Comparison of ENCODE assay signal across 23 cellular contexts in genomic region chr20:22984611-22985010, GRCh38. TPM values are rescaled to one million over a fixed set of nuclear protein-coding genes. Genes with fewer than 3 reads are reported as not detected.
DNase-seq lines count a peak whose midpoint lies in the region; ATAC-seq and TF ChIP-seq lines count a peak whose summit lies in the region.
"Had no signal": no experiment of that assay in that cellular context is flagged by ENCODE, and none has a peak within 500 bp of the region (broad histone marks: within the 10 kb centered on the region; RNA-seq: fewer than 3 reads in every experiment).

No MANE protein-coding gene starts in this region.

- no peaks in the 10 kb centered on the region for H3K36me3 ChIP-seq in heart left ventricle
- no peaks in the 10 kb centered on the region for H3K36me3 ChIP-seq in left ventricle myocardium inferior
- no peaks in the 10 kb centered on the region for H3K36me3 ChIP-seq in upper lobe of left lung
- no peaks in the 10 kb centered on the region for H3K36me3 ChIP-seq in sigmoid colon
- H3K36me3 ChIP-seq: neutrophil had no signal

- ATAC-seq in heart left ventricle (peak in 2 of 4 donors; percentile 39 to 77), upper lobe of left lung (ENCODE audit: low FRiP score in 2 of 2) (peak; percentile 15 to 47)
- ATAC-seq: activated CD8-positive, alpha-beta T cell treated with anti-CD3 and anti-CD28 coated beads, Interleukin-2, amount 10 ng/mL, durations not matched to agents 7 days and 5 days; activated T-cell treated with anti-CD3 and anti-CD28 coated beads, Interleukin-2, amount 50 U/mL, for 72 hours; body of pancreas; CD8-positive, alpha-beta T cell; stimulated activated naive CD8-positive, alpha-beta T cell treated with anti-CD3 and anti-CD28 coated beads, Interleukin-15, Interleukin-2, amounts not matched to agents 100 U/mL and 50 U/mL, for 24 hours had no signal

- TF ChIP-seq EP300 in upper lobe of left lung (IDR thresholded peaks at IDR 0.05) (no peak), sigmoid colon (IDR thresholded peaks at IDR 0.05) (no peak)

- WGBS in heart left ventricle, 4 donors, result 55 to 72% (median 69%) methylated on average over 8 of the region's 8 CpGs
- WGBS in upper lobe of left lung, 2 donors, result 36 to 45% methylated on average over 6 to 8 of the region's 8 CpGs
- WGBS in sigmoid colon, 2 donors, result 49 to 76% methylated on average over 8 of the region's 8 CpGs

- TF ChIP-seq CTCF in heart left ventricle (IDR thresholded peaks at IDR 0.05) (no peak), NB4 (IDR thresholded peaks at IDR 0.05; ENCODE audit: low read depth, low read length) (no peak), left ventricle myocardium inferior (IDR thresholded peaks at IDR 0.05; ENCODE audit: borderline replicate concordance) (no peak), upper lobe of left lung (IDR thresholded peaks at IDR 0.05) (no peak), sigmoid colon (IDR thresholded peaks at IDR 0.05) (no peak)

- H3K27ac ChIP-seq in heart left ventricle (peak overlapping the region in 10 of 12 donors; percentile 32 to 70 (median 56)), left ventricle myocardium inferior (replicated peaks) (peak overlapping the region; percentile 81), upper lobe of left lung (peak overlapping the region in 3 of 4 donors; percentile 18 to 62 (median 55)), sigmoid colon (no peak overlapping the region)
- H3K27ac ChIP-seq: body of pancreas, neutrophil had no signal

- H3K4me3 ChIP-seq in heart left ventricle (no peak overlapping the region), NB4 (ENCODE audit: low read depth, low read length) (no peak overlapping the region), left ventricle myocardium inferior (no peak overlapping the region), upper lobe of left lung (no peak overlapping the region), sigmoid colon (no peak overlapping the region)
- H3K4me3 ChIP-seq: body of pancreas had no signal

- H3K9me3 ChIP-seq in heart left ventricle, result peaks cover 0 to 14% (median 0%) of the 10 kb centered on the region in 12 donors
- H3K9me3 ChIP-seq in left ventricle myocardium inferior (replicated peaks), result peaks cover 23% of the 10 kb centered on the region
- no peaks in the 10 kb centered on the region for H3K9me3 ChIP-seq in upper lobe of left lung
- H3K9me3 ChIP-seq in sigmoid colon, result no peaks in the 10 kb centered on the region
- H3K9me3 ChIP-seq: neutrophil had no signal

- TF ChIP-seq POLR2A in heart left ventricle (IDR thresholded peaks at IDR 0.05) (no peak), NB4 (IDR thresholded peaks at IDR 0.05; ENCODE audit: extremely low read depth, insufficient read length) (no peak), upper lobe of left lung (IDR thresholded peaks at IDR 0.05) (no peak), sigmoid colon (IDR thresholded peaks at IDR 0.05) (no peak)

- no peaks in the 10 kb centered on the region for H3K27me3 ChIP-seq in heart left ventricle
- peaks cover 31% of the 10 kb centered on the region for H3K27me3 ChIP-seq in left ventricle myocardium inferior (ENCODE audit: low read depth)
- H3K27me3 ChIP-seq in upper lobe of left lung, result no peaks in the 10 kb centered on the region
- H3K27me3 ChIP-seq in sigmoid colon, result no peaks in the 10 kb centered on the region
- H3K27me3 ChIP-seq: body of pancreas, neutrophil had no signal

- intact Hi-C loops in heart left ventricle (cut with DNase I), result loop anchor here in 3 of 10 donors (2.0 to 10.0 kb wide), 4 partner anchors 60 to 122 kb away; partner anchors contain the start of gene THBD (in 1 of the 3)
- intact Hi-C loops in cardiac septum (cut with DNase I), result no loop called here
- intact Hi-C loops in left ventricle myocardium inferior (cut with micrococcal nuclease), result no loop called here
- intact Hi-C loops in sigmoid colon (cut with DNase I), result no loop called here

- peak in 4 of 5 donors; percentile 33 to 66 (median 38) for DNase-seq in heart left ventricle
- no peak for DNase-seq in cardiac septum (ENCODE audit: low spot score)
- peak; percentile 38 for DNase-seq in NB4 (ENCODE audit: low read depth)
- no peak for DNase-seq in left ventricle myocardium inferior
- DNase-seq in upper lobe of left lung, result peak in 1 of 2 donors; percentile 32
- DNase-seq in NCI-H748 treated with DMSO at 0.1 percent for 48 hours (lab: John Stamatoyannopoulos, UW), result no peak
- DNase-seq in sigmoid colon, result no peak
- no peak for DNase-seq in midbrain (lab: John Stamatoyannopoulos, UW)
- DNase-seq: activated B cell treated with CpG ODN at 0.5 μM for 24 hours; activated CD8-positive, alpha-beta T cell treated with anti-CD3 and anti-CD28 coated beads, Interleukin-2, amount 10 ng/mL, durations not matched to agents 7 days and 5 days; activated T-cell treated with anti-CD3 and anti-CD28 coated beads, Interleukin-2, amount 50 U/mL, for 72 hours; CD8-positive, alpha-beta T cell; cortex of kidney; EL; H9; Karpas-422; NCI-H1436 treated with DMSO at 0.1 percent for 48 hours; RPMI8226; stimulated activated naive CD8-positive, alpha-beta T cell treated with anti-CD3 and anti-CD28 coated beads, Interleukin-15, Interleukin-2, amounts not matched to agents 100 U/mL and 50 U/mL, for 24 hours; trophoblast cell had no signal

- H3K4me1 ChIP-seq in heart left ventricle (peaks cover 0 to 22% (median 9%) of the 10 kb centered on the region in 12 donors), left ventricle myocardium inferior (peaks cover 26% of the 10 kb centered on the region), upper lobe of left lung (peaks cover 7 to 19% (median 13%) of the 10 kb centered on the region in 4 donors), sigmoid colon (no peaks in the 10 kb centered on the region)
- H3K4me1 ChIP-seq: body of pancreas had no signal

RNA-seq across cellular contexts. Expression of gene SSTR4, which starts 50.5 kb away (rescaled TPM):
- total RNA-seq in heart left ventricle (under 1 TPM in 1 of 9 donors, not detected in 8; 0.28 TPM), cardiac septum (not detected), left ventricle myocardium inferior (not detected), upper lobe of left lung (under 1 TPM in 1 of 6 donors, not detected in 5; 0.30 TPM), sigmoid colon (not detected)
- polyA plus RNA-seq in heart left ventricle (not detected), sigmoid colon (under 1 TPM in 1 of 3 donors, not detected in 2; 0.04 TPM)
- total RNA-seq: activated B cell treated with CpG ODN at 0.5 μM for 24 hours; activated CD8-positive, alpha-beta T cell treated with anti-CD3 and anti-CD28 coated beads, Interleukin-2, amount 10 ng/mL, durations not matched to agents 7 days and 5 days; activated T-cell treated with anti-CD3 and anti-CD28 coated beads, Interleukin-2, amount 50 U/mL, for 72 hours; body of pancreas; CD8-positive, alpha-beta T cell; H9; mucosa of gallbladder had no signal

Comparison
In these comparisons a context has a peak if more than half of its experiments do, and no peak if none do; other contexts are left out.
1. DNase-seq: peak in heart left ventricle (4 of 5) and NB4 (single experiment); none in cardiac septum (single experiment), left ventricle myocardium inferior (single experiment), NCI-H748 treated with DMSO at 0.1 percent for 48 hours (single experiment), sigmoid colon (single experiment) and midbrain (single experiment).
2. H3K27ac ChIP-seq: peak in heart left ventricle (10 of 12), left ventricle myocardium inferior (single experiment) and upper lobe of left lung (3 of 4); none in sigmoid colon (0 of 4).